Comparison of ENCODE assay signal across 11 cellular contexts in the genomic region with DNA sequence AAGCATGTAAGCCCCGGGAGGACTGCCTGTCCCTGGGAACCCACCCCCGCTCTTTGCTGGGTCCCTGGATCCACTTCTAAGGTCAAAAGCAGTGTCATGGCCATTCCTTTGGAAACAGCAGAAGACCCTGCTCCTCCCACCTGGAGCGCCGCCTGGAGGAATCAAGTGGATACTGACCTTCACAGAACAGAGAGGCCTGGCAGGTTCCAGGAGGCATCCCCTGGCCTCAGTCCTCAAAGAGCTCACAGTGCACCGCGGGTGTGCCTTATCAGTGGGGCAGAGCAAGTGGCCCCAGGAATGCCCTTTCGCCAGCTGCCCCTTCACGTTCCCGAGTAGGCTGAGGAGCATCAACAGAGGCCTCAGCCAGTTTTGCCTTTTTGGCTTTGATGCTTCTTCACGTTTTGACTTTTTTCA. TPM values are rescaled to one million over a fixed set of nuclear protein-coding genes. Genes with fewer than 3 reads are reported as not detected.
DNase-seq lines count a peak whose midpoint lies in the region; ATAC-seq, FAIRE-seq and TF ChIP-seq lines count a peak whose summit lies in the region.
"Had no signal": no experiment of that assay in that cellular context is flagged by ENCODE, and none has a peak within 500 bp of the region (broad histone marks: within the 10 kb centered on the region; RNA-seq: fewer than 3 reads in every experiment).

No MANE protein-coding gene starts in this region.

- WGBS in A549 (ENCODE audit: missing lambda C conversion rate), result 36% methylated on average over 10 of the region's 10 CpGs

- H3K27ac ChIP-seq in A549 (no peak overlapping the region), coronary artery (no peak overlapping the region)
- H3K27ac ChIP-seq: epithelial cell of prostate had no signal

- TF ChIP-seq CTCF in A549 (IDR thresholded peaks at IDR 0.05), result peak; percentile 41
- TF ChIP-seq CTCF in GM13976 (IDR thresholded peaks at IDR 0.05; ENCODE audit: borderline replicate concordance, control extremely low read depth, extremely low read depth, insufficient read depth, missing control alignments), result peak; percentile 7
- TF ChIP-seq CTCF in fibroblast of villous mesenchyme (IDR thresholded peaks at IDR 0.05; ENCODE audit: insufficient read depth, low read depth, low read length), result peak; percentile 33
- TF ChIP-seq CTCF in coronary artery (IDR thresholded peaks at IDR 0.05), result no peak

- POLR2A ChIA-PET in A549 (lab: Yijun Ruan, JAX), result no interaction called here

- no peak for TF ChIP-seq EP300 in A549 (IDR thresholded peaks at IDR 0.05)

- ATAC-seq in A549 (peak; percentile 60 to 88), HG02798 (IDR thresholded peaks at IDR 0.05; ENCODE audit: poor library complexity, unreplicated experiment) (no peak), HG03108 (IDR thresholded peaks at IDR 0.05; ENCODE audit: unreplicated experiment) (no peak), GM21825 (IDR thresholded peaks at IDR 0.05; ENCODE audit: unreplicated experiment) (no peak)
- ATAC-seq: T-helper 17 cell had no signal

- H3K9me3 ChIP-seq in A549, result no peaks in the 10 kb centered on the region

- H3K4me3 ChIP-seq in A549, result no peak overlapping the region
- H3K4me3 ChIP-seq in fibroblast of villous mesenchyme (ENCODE audit: low read depth, low read length), result no peak overlapping the region
- no peak overlapping the region for H3K4me3 ChIP-seq in coronary artery

- DNase-seq in A549 (ENCODE audit: low read depth in 1 of 2, low spot score in 1 of 2), result peak; percentile 70 to 77
- DNase-seq in GM13976 (ENCODE audit: low spot score), result no peak
- DNase-seq in RKO (ENCODE audit: low spot score), result peak; percentile 45
- DNase-seq in fibroblast of villous mesenchyme (ENCODE audit: low read depth), result no peak
- no peak for DNase-seq in coronary artery (ENCODE audit: low spot score)
- DNase-seq: NCI-H1930, T-helper 17 cell had no signal

- peaks cover 5% of the 10 kb centered on the region; the same call in 1 of the 3 replicates for H3K4me1 ChIP-seq in A549

- FAIRE-seq in A549 (lab: Jason Lieb, UNC), result no peak

- CTCF ChIA-PET in A549 (lab: Yijun Ruan, JAX), result interaction anchor here (0.6 to 7.6 kb wide), 17 partner anchors 9 to 199 kb away, joined by 3 to 69 read pairs (median 4); partner anchors contain the start of genes ITPA and SLC4A11

- peak; percentile 32 to 61; a peak in 3 of 5 replicates for TF ChIP-seq RAD21 in A549 (conservative IDR thresholded peaks at IDR 0.05 in 1 of 2, IDR thresholded peaks at IDR 0.05 in 1 of 2)

- no peak overlapping the region for H3K4me2 ChIP-seq in A549

- in situ Hi-C loops in GM13976 (cut with MboI; ENCODE audit: low sequenced_read_pairs, unreplicated experiment), result no loop called here

- no peak for TF ChIP-seq POLR2A in A549 (IDR thresholded peaks at IDR 0.05; ENCODE audit: low read length)

TF ChIP-seq in A549, 52 proteins besides CTCF, POLR2A, EP300 and RAD21:
- TF ChIP-seq HOXB13 (CRISPR knock-in tag; IDR thresholded peaks at IDR 0.05; ENCODE audit: low read depth), result no peak
- peak; percentile 35; the same call in 1 of the 3 replicates for TF ChIP-seq SMC3 (IDR thresholded peaks at IDR 0.05)

RNA-seq across cellular contexts. Expression of gene SLC4A11, which starts 11.1 kb away (rescaled TPM):
- polyA plus RNA-seq in A549 (2011; rRNA removed) (2.0 and 3.6 TPM in 2 replicates), A549 (2017; fragmentation: RNase III; extraction: RNeasy Plus Mini Kit Qiagen cat#74134 plus additional on column Dnase treatment) (6.5 to 14.0 TPM (median 10.7 TPM) in 3 replicates)
- 2.9 and 3.7 TPM in 2 replicates for polyA plus RNA-seq in A549 (2012; cell fraction: cytosol; rRNA removed)
- polyA plus RNA-seq in A549 (2012; cell fraction: nucleus; rRNA removed), result 24.4 and 29.9 TPM in 2 replicates
- 2.7 and 3.6 TPM in 2 replicates for polyA minus RNA-seq in A549 (2011; rRNA and poly(A)+ RNA removed)
- total RNA-seq in fibroblast of villous mesenchyme, result 1.6 and 1.7 TPM in 2 replicates

RNA-seq across cellular contexts. Expression of gene ITPA, which starts 40.8 kb away (rescaled TPM):
- 54.0 and 55.9 TPM in 2 replicates for polyA plus RNA-seq in A549 (2011; rRNA removed)
- polyA plus RNA-seq in A549 (2012; cell fraction: cytosol; rRNA removed), result 89.4 and 109 TPM in 2 replicates
- 138 and 142 TPM in 2 replicates for polyA plus RNA-seq in A549 (2012; cell fraction: nucleus; rRNA removed)
- 102 to 106 TPM (median 103 TPM) in 3 replicates for polyA plus RNA-seq in A549 (2017; fragmentation: RNase III; extraction: RNeasy Plus Mini Kit Qiagen cat#74134 plus additional on column Dnase treatment)
- 17.0 and 24.3 TPM in 2 replicates for polyA minus RNA-seq in A549 (2011; rRNA and poly(A)+ RNA removed)
- 29.8 and 40.3 TPM in 2 replicates for total RNA-seq in fibroblast of villous mesenchyme

RNA-seq across cellular contexts. Expression of gene DDRGK1, which starts 45.6 kb away (rescaled TPM):
- 54.2 and 87.4 TPM in 2 replicates for polyA plus RNA-seq in A549 (2011; rRNA removed)
- polyA plus RNA-seq in A549 (2012; cell fraction: cytosol; rRNA removed), result 69.7 and 89.1 TPM in 2 replicates
- polyA plus RNA-seq in A549 (2012; cell fraction: nucleus; rRNA removed), result 63.4 and 63.6 TPM in 2 replicates
- polyA plus RNA-seq in A549 (2017; fragmentation: RNase III; extraction: RNeasy Plus Mini Kit Qiagen cat#74134 plus additional on column Dnase treatment), result 104 to 123 TPM (median 120 TPM) in 3 replicates
- 26.4 and 30.7 TPM in 2 replicates for polyA minus RNA-seq in A549 (2011; rRNA and poly(A)+ RNA removed)
- 19.0 and 21.6 TPM in 2 replicates for total RNA-seq in fibroblast of villous mesenchyme

Comparison
In these comparisons a context has a peak if more than half of its experiments do, and no peak if none do; other contexts are left out.
1. ATAC-seq: peak in A549 (2 of 2); none in HG02798 (single experiment), HG03108 (single experiment) and GM21825 (single experiment).
2. DNase-seq: peak in A549 (2 of 2) and RKO (single experiment); none in GM13976 (single experiment), fibroblast of villous mesenchyme (single experiment) and coronary artery (single experiment).